Comparison of ENCODE assay signal across 19 cellular contexts in genomic region chr7:25515876-25516275, GRCh38.
DNase-seq lines count a peak whose midpoint lies in the region; ATAC-seq and TF ChIP-seq lines count a peak whose summit lies in the region.
"Had no signal": no experiment of that assay in that cellular context is flagged by ENCODE, and none has a peak within 500 bp of the region (broad histone marks: within the 10 kb centered on the region; RNA-seq: fewer than 3 reads in every experiment).

No MANE protein-coding gene starts in this region.

- H3K9me3 ChIP-seq in GM23248 (ENCODE audit: low read depth): no peaks in the 10 kb centered on the region
- H3K9me3 ChIP-seq: A549 had no signal

- no peaks in the 10 kb centered on the region for H3K36me3 ChIP-seq in GM23248 (ENCODE audit: low read depth)

- H3K36me3 Mint-ChIP-seq in activated CD4-positive, alpha-beta T cell treated with anti-CD3 and anti-CD28 coated beads for 36 hours (ENCODE audit: low read depth): peaks cover 2% of the 10 kb centered on the region

- no peak overlapping the region for H3K9ac ChIP-seq in GM23248

- H2AFZ ChIP-seq in GM23248: no peak overlapping the region

- in situ Hi-C loops in GM23248 (cut with MboI): no loop called here

- peak; percentile 33 for DNase-seq in activated CD4-positive, alpha-beta T cell treated with anti-CD3 and anti-CD28 coated beads for 36 hours
- DNase-seq in activated CD4-positive, alpha-beta T cell treated with anti-CD3 and anti-CD28 coated beads, Interleukin-2, amount 50 U/mL, for 48 hours: no peak
- peak; percentile 21 for DNase-seq in GM23248
- peak; percentile 12 for DNase-seq in RWPE1 (ENCODE audit: low spot score)
- peak in 1 of 2 donors; percentile 3 for DNase-seq in foreskin keratinocyte
- DNase-seq: COR-L47, DMS79 treated with DMSO at 0.1 percent for 48 hours, GDM1, KG1, MM.1S, NCI-H1105, NCI-H1694 treated with DMSO at 0.1 percent for 48 hours, NCI-H446, PC-3, Right ventricle myocardium superior had no signal

- no peaks in the 10 kb centered on the region for H3K9me2 ChIP-seq in GM23248 (ENCODE audit: insufficient read depth)

- H3K27ac Mint-ChIP-seq in activated CD4-positive, alpha-beta T cell treated with anti-CD3 and anti-CD28 coated beads for 36 hours: no peak overlapping the region

- intact Hi-C loops in activated CD4-positive, alpha-beta T cell treated with anti-CD3 and anti-CD28 coated beads for 36 hours (cut with DNase I, micrococcal nuclease): no loop called here

- no peaks in the 10 kb centered on the region for H3K27me3 ChIP-seq in GM23248 (replicated peaks; ENCODE audit: insufficient read depth)
- no peaks in the 10 kb centered on the region for H3K27me3 ChIP-seq in foreskin keratinocyte

- no peaks in the 10 kb centered on the region for H3K9me3 Mint-ChIP-seq in activated CD4-positive, alpha-beta T cell treated with anti-CD3 and anti-CD28 coated beads for 36 hours (ENCODE audit: low read depth)

- H3K4me1 ChIP-seq in GM23248 (ENCODE audit: insufficient read depth) (no peaks in the 10 kb centered on the region), foreskin keratinocyte (no peaks in the 10 kb centered on the region)
- H3K4me1 ChIP-seq: A549 had no signal

- H3K27me3 Mint-ChIP-seq in activated CD4-positive, alpha-beta T cell treated with anti-CD3 and anti-CD28 coated beads for 36 hours: no peaks in the 10 kb centered on the region

- peaks cover 18% of the 10 kb centered on the region for H3K4me1 Mint-ChIP-seq in activated CD4-positive, alpha-beta T cell treated with anti-CD3 and anti-CD28 coated beads for 36 hours

- TF ChIP-seq CTCF in RWPE1 (conservative IDR thresholded peaks at IDR 0.05; ENCODE audit: low read depth): no peak
- TF ChIP-seq CTCF in foreskin keratinocyte (conservative IDR thresholded peaks at IDR 0.05): no peak

- H3K4me3 ChIP-seq in GM23248: no peak overlapping the region
- H3K4me3 ChIP-seq: A549 had no signal

- no peak overlapping the region for H3K4me3 Mint-ChIP-seq in activated CD4-positive, alpha-beta T cell treated with anti-CD3 and anti-CD28 coated beads for 36 hours

- CTCF ChIA-PET in activated CD4-positive, alpha-beta T cell treated with anti-CD3 and anti-CD28 coated beads for 36 hours (lab: Charles Lee): interaction anchor here (1.5 kb wide), 1 partner anchor 20 kb away, joined by 3 read pairs; no protein-coding TSS in a partner anchor
- CTCF ChIA-PET in RWPE1 (lab: Yijun Ruan, JAX): no interaction called here

- H3F3A ChIP-seq in GM23248 (ENCODE audit: insufficient read depth): no peaks in the 10 kb centered on the region

- H3K27ac ChIP-seq in GM23248 (no peak overlapping the region), RWPE1 (no peak overlapping the region), foreskin keratinocyte (no peak overlapping the region)
- H3K27ac ChIP-seq: A549, C4-2B had no signal

- no peaks in the 10 kb centered on the region for H4K20me1 ChIP-seq in GM23248 (ENCODE audit: insufficient read depth)

- POLR2A ChIA-PET in activated CD4-positive, alpha-beta T cell treated with anti-CD3 and anti-CD28 coated beads for 36 hours (lab: Charles Lee): no interaction called here
- POLR2A ChIA-PET in RWPE1 (lab: Yijun Ruan, JAX; ENCODE audit: low non-redundant PET): no interaction called here

- no peaks in the 10 kb centered on the region for H3K79me2 ChIP-seq in GM23248 (ENCODE audit: insufficient read depth)

- ATAC-seq in activated CD4-positive, alpha-beta T cell treated with anti-CD3 and anti-CD28 coated beads for 36 hours: peak; percentile 77
- ATAC-seq in foreskin keratinocyte (peak; percentile 32), HG03432 (IDR thresholded peaks at IDR 0.05; ENCODE audit: unreplicated experiment) (no peak), GM19395 (IDR thresholded peaks at IDR 0.05; ENCODE audit: unreplicated experiment) (no peak)
- ATAC-seq: A549, PC-3 had no signal

- H3K4me2 ChIP-seq in GM23248 (ENCODE audit: unreplicated experiment): no peak overlapping the region
- H3K4me2 ChIP-seq: A549 had no signal

Comparison
In these comparisons a context has a peak if more than half of its experiments do, and no peak if none do; other contexts are left out.
1. DNase-seq: peak in activated CD4-positive, alpha-beta T cell treated with anti-CD3 and anti-CD28 coated beads for 36 hours (single experiment), GM23248 (single experiment) and RWPE1 (single experiment); none in activated CD4-positive, alpha-beta T cell treated with anti-CD3 and anti-CD28 coated beads, Interleukin-2, amount 50 U/mL, for 48 hours (0 of 2).
2. ATAC-seq: peak in activated CD4-positive, alpha-beta T cell treated with anti-CD3 and anti-CD28 coated beads for 36 hours (single experiment) and foreskin keratinocyte (single experiment); none in HG03432 (single experiment) and GM19395 (single experiment).